ENCODE assay signal across 8 cellular contexts in the genomic region with DNA sequence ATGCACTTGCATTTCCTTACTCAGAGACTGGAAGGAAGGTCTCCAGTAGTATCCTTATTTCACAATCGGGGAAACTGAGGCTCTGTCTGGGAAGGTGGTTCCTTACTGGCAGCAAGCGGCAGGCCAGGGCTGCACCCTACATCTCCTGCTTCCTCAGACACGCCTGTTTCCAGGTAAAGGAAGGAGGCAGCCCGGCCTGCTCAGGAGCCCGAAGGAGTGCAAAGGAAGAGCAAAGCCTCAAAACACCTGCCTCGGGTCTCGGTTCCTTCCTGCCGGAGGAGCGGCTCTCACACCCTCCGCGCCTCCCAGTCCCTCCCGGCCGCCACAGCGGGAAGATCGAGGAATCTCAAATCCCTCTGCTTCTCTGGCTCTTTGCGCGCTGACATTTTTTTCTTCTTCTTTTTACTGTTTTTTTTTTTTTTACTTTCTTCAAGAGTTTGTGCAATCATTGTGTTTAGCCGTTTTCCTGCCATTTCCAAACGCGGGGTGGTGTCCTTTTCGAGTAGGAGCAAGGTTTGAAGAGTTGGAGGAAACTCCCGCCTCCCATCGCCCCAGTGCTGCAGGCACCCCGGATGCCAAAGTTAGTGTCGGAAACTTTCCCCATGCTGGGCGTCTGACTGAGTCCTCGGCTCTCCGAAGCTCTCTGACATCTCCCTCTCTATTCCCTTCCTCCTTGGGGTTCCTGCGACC. TPM values are rescaled to one million over a fixed set of nuclear protein-coding genes. Genes with fewer than 3 reads are reported as not detected.
A peak's percentile ranks its signal among the peaks of the same experiment; 100 is the strongest.
DNase-seq lines count a peak whose midpoint lies in the region; ATAC-seq and TF ChIP-seq lines count a peak whose summit lies in the region.

No MANE protein-coding gene starts in this region.

- no peak overlapping the region for H3K4me3 ChIP-seq in body of pancreas

- peak; percentile 22 for ATAC-seq in body of pancreas
- ATAC-seq in stimulated activated naive CD8-positive, alpha-beta T cell treated with anti-CD3 and anti-CD28 coated beads, Interleukin-15, Interleukin-2, amounts not matched to agents 100 U/mL and 50 U/mL, for 24 hours = no peak
- no peak for ATAC-seq in HG03159 (IDR thresholded peaks at IDR 0.05; ENCODE audit: unreplicated experiment)

- TF ChIP-seq CTCF in body of pancreas (IDR thresholded peaks at IDR 0.05) = peak in 1 of 7 experiments; percentile 6

- H3K27me3 ChIP-seq in body of pancreas = peaks cover 0 to 6% of the 10 kb centered on the region in 2 donors

- intact Hi-C loops in body of pancreas (cut with DNase I) = no loop called here

- no peak for TF ChIP-seq POLR2A in body of pancreas (IDR thresholded peaks at IDR 0.05)

- H3K36me3 ChIP-seq in body of pancreas (replicated peaks in 1 of 2; ENCODE audit: insufficient read depth in 1 of 2, low read depth in 2 of 2) = no peaks in the 10 kb centered on the region

- no peaks in the 10 kb centered on the region for H3K9me3 ChIP-seq in body of pancreas

- DNase-seq in NOMO-1 (lab: John Stamatoyannopoulos, UW; ENCODE audit: unreplicated experiment in 2 of 2) (peak; percentile 17 to 36), NOMO-1 treated with dmso at 0.1 percent for 144 hours (lab: John Stamatoyannopoulos, UW; ENCODE audit: unreplicated experiment) (no peak), M059J (ENCODE audit: low read depth) (peak; percentile 34), body of pancreas (peak in 3 of 4 donors; percentile 15 to 35 (median 23)), iris pigment epithelial cell (ENCODE audit: low read depth) (peak; percentile 65), DMS79 (lab: John Stamatoyannopoulos, UW) (no peak)
- DNase-seq in stimulated activated naive CD8-positive, alpha-beta T cell treated with anti-CD3 and anti-CD28 coated beads, Interleukin-15, Interleukin-2, amounts not matched to agents 100 U/mL and 50 U/mL, for 24 hours = peak; percentile 7

- WGBS in body of pancreas, 2 donors = 2% methylated on average over 28 to 29 of the region's 29 CpGs

- H3K4me1 ChIP-seq in body of pancreas = peaks cover 26% of the 10 kb centered on the region

- no peak overlapping the region for H3K27ac ChIP-seq in body of pancreas

RNA-seq across cellular contexts. Expression of a gene that starts 1.0 kb away (rescaled TPM):
- total RNA-seq in M059J (2014; rRNA removed; shearing (Covaris generic)) = not detected in 2 replicates
- 1 to 10 TPM; 2.3 to 2.6 TPM for total RNA-seq in body of pancreas

Comparison
In these comparisons a context has a peak if more than half of its experiments do, and no peak if none do; other contexts are left out.
1. DNase-seq: peak in NOMO-1 (2 of 2), M059J (single experiment), body of pancreas (3 of 4), iris pigment epithelial cell (single experiment) and stimulated activated naive CD8-positive, alpha-beta T cell treated with anti-CD3 and anti-CD28 coated beads, Interleukin-15, Interleukin-2, amounts not matched to agents 100 U/mL and 50 U/mL, for 24 hours (single experiment); none in NOMO-1 treated with dmso at 0.1 percent for 144 hours (single experiment) and DMS79 (single experiment).